Comparison of ENCODE assay signal across 1 cellular context in the genomic region with DNA sequence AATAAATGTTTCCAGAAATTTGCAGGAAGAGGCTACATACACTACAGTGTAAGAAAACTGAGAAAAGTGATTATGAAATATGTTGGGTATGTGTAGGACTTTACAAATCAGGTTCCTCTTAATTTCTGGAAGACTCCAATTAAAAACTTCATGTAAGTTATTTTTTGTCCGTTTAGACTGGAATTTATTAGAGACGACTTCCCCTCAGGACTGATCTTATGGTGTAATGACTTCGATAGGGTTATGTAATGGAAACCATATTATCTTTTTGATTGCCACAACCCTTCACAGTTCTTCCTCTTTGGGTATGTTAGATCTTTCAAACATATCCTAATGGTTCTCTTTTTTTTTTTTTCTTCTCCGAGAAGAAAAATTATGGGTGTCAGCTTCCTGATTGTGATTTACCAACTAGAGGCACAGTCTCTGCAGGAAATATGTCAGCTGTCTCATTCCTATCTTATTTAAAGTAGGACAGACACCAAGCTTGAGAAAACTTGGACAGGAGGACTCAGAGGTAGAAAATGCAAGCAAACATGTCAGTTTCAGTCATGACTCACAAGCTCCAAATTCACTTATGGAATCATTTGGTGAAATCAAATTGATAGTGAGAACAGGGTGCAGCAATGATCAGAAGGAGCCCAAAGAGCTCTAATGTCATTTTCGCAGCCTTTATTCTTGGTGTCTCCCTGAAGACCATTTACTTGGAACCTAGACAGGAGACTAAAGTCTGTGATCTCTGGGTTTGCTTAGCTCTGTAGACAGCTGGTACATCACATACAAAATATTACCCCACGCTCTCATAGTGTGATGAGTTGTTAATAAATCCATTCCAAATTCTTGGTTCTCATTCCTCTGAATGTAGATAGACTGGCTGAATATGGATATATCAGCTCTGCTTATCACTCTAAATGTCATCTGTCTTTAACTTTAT.
TF ChIP-seq lines count a peak whose summit lies in the region.

No MANE protein-coding gene starts in this region.

TF ChIP-seq in IMR-90, 13 proteins besides CTCF, POLR2A, EP300 and RAD21:
- TF ChIP-seq, protein P1, sequence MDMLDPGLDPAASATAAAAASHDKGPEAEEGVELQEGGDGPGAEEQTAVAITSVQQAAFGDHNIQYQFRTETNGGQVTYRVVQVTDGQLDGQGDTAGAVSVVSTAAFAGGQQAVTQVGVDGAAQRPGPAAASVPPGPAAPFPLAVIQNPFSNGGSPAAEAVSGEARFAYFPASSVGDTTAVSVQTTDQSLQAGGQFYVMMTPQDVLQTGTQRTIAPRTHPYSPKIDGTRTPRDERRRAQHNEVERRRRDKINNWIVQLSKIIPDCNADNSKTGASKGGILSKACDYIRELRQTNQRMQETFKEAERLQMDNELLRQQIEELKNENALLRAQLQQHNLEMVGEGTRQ (IDR thresholded peaks at IDR 0.05; ENCODE audit: low read depth, low read length) = no peak
- TF ChIP-seq MAZ (IDR thresholded peaks at IDR 0.05; ENCODE audit: borderline replicate concordance, low read depth, low read length) = no peak
- no peak for TF ChIP-seq CHD1 (IDR thresholded peaks at IDR 0.05; ENCODE audit: low read depth, low read length)
- peak; percentile 44; the same call in 1 of the 2 replicates for TF ChIP-seq CEBPB (IDR thresholded peaks at IDR 0.05; ENCODE audit: low read depth, low read length)
- TF ChIP-seq FOS (IDR thresholded peaks at IDR 0.05; ENCODE audit: low read depth, low read length) = no peak
- TF ChIP-seq RFX5 (IDR thresholded peaks at IDR 0.05; ENCODE audit: low read depth, low read length) = no peak
- TF ChIP-seq MAFK (IDR thresholded peaks at IDR 0.05; ENCODE audit: low read depth, low read length) = no peak
- TF ChIP-seq BHLHE40 (IDR thresholded peaks at IDR 0.05; ENCODE audit: low read depth, low read length) = no peak
- no peak for TF ChIP-seq NFE2L2 (IDR thresholded peaks at IDR 0.05; ENCODE audit: low read depth, low read length)
